14 cellular contexts compared by ENCODE assay signal in the genomic region with DNA sequence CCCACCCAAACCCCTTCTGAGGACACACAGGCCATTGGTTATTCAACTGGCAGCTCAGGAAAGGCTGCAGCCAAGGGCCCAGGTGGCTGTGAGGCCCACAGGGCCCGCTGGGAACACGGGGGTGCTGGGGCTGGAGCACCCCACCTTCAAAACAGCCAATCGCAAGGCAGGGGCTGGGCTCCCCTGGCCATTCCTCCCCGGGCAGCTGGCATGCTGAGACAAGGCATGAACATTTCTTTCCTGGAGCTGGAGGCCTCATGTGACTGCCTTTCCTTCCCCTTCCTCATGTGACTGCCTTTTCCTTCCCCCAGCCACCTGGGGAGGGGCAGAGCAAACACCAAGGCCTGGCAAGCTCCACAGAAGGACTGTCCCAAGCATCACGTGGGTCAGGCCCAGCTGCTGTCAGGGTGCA.
DNase-seq lines count a peak whose midpoint lies in the region; ATAC-seq, FAIRE-seq and TF ChIP-seq lines count a peak whose summit lies in the region.
"Had no signal": no experiment of that assay in that cellular context is flagged by ENCODE, and none has a peak within 500 bp of the region (broad histone marks: within the 10 kb centered on the region; RNA-seq: fewer than 3 reads in every experiment).

No MANE protein-coding gene starts in this region.

- FAIRE-seq in frontal cortex (lab: Jason Lieb, UNC) = no peak

- no peaks in the 10 kb centered on the region for H3K4me1 Mint-ChIP-seq in immature natural killer cell
- H3K4me1 Mint-ChIP-seq: neural crest cell had no signal

- H3K4me3 Mint-ChIP-seq in immature natural killer cell = no peak overlapping the region
- H3K4me3 Mint-ChIP-seq: activated CD4-positive, alpha-beta memory T cell treated with anti-CD3 and anti-CD28 coated beads for 36 hours; neural crest cell had no signal

- intact Hi-C loops in left ventricle myocardium superior (cut with micrococcal nuclease) (no loop called here), gastrocnemius medialis (cut with DNase I; ENCODE audit: low total_unique reads) (no loop called here)

- no peaks in the 10 kb centered on the region for H3K9me3 Mint-ChIP-seq in immature natural killer cell
- H3K9me3 Mint-ChIP-seq: activated CD4-positive, alpha-beta memory T cell treated with anti-CD3 and anti-CD28 coated beads for 36 hours; neural crest cell had no signal

- no peaks in the 10 kb centered on the region for H3K36me3 ChIP-seq in gastrocnemius medialis

- in situ Hi-C loops in gastrocnemius medialis (cut with MboI; ENCODE audit: low sequenced_read_pairs in 4 of 4) = no loop called here

- no peaks in the 10 kb centered on the region for H3K9me3 ChIP-seq in gastrocnemius medialis

- peaks cover 0 to under 1% (median 0%) of the 10 kb centered on the region in 3 donors for H3K27me3 Mint-ChIP-seq in immature natural killer cell (ENCODE audit: low read depth in 3 of 3)

- no peak overlapping the region for H3K4me3 ChIP-seq in gastrocnemius medialis
- H3K4me3 ChIP-seq: SK-N-MC had no signal

- peaks cover 4 to 5% of the 10 kb centered on the region in 2 donors for H3K4me1 ChIP-seq in gastrocnemius medialis

- no peak overlapping the region for H3K27ac ChIP-seq in gastrocnemius medialis
- H3K27ac ChIP-seq: 22Rv1, SK-N-MC had no signal

- H3K27ac Mint-ChIP-seq in immature natural killer cell = no peak overlapping the region
- H3K27ac Mint-ChIP-seq: activated CD4-positive, alpha-beta memory T cell treated with anti-CD3 and anti-CD28 coated beads for 36 hours had no signal

- TF ChIP-seq POLR2A in gastrocnemius medialis (IDR thresholded peaks at IDR 0.05) = no peak

- H3K27me3 ChIP-seq in gastrocnemius medialis = no peaks in the 10 kb centered on the region

- TF ChIP-seq CTCF in gastrocnemius medialis (IDR thresholded peaks at IDR 0.05 in 4 of 5, conservative IDR thresholded peaks at IDR 0.05 in 1 of 5) = no peak

- peak; percentile 64 for DNase-seq in DMS153 (lab: John Stamatoyannopoulos, UW)
- DNase-seq in DMS153 treated with DMSO at 0.1 percent for 48 hours (lab: John Stamatoyannopoulos, UW; ENCODE audit: unreplicated experiment) = no peak
- DNase-seq in RPMI8226 = peak; percentile 70
- DNase-seq in left ventricle myocardium superior = peak; percentile 65
- DNase-seq in gastrocnemius medialis = peak in 1 of 2 donors; percentile 40
- DNase-seq in frontal cortex (ENCODE audit: low spot score in 2 of 2) = no peak
- DNase-seq in immature natural killer cell = no peak
- no peak for DNase-seq in MV-4-11 (lab: John Stamatoyannopoulos, UW)
- DNase-seq: activated CD4-positive, alpha-beta memory T cell treated with anti-CD3 and anti-CD28 coated beads for 36 hours; effector CD8-positive, alpha-beta T cell; stimulated activated CD4-positive, alpha-beta T cell treated with anti-CD3 and anti-CD28 coated beads, Interleukin-4, amount 100 ng/mL, for 24 hours had no signal

- H3K36me3 Mint-ChIP-seq in immature natural killer cell = no peaks in the 10 kb centered on the region
- H3K36me3 Mint-ChIP-seq: activated CD4-positive, alpha-beta memory T cell treated with anti-CD3 and anti-CD28 coated beads for 36 hours had no signal

- ATAC-seq in left ventricle myocardium superior = peak; percentile 65
- ATAC-seq in gastrocnemius medialis = peak; percentile 23 to 53

Comparison
In these comparisons a context has a peak if more than half of its experiments do, and no peak if none do; other contexts are left out.
1. DNase-seq: peak in DMS153 (single experiment), RPMI8226 (single experiment) and left ventricle myocardium superior (single experiment); none in DMS153 treated with DMSO at 0.1 percent for 48 hours (single experiment), frontal cortex (0 of 2), immature natural killer cell (0 of 3) and MV-4-11 (single experiment).